8 cellular contexts compared by ENCODE assay signal in the genomic region with DNA sequence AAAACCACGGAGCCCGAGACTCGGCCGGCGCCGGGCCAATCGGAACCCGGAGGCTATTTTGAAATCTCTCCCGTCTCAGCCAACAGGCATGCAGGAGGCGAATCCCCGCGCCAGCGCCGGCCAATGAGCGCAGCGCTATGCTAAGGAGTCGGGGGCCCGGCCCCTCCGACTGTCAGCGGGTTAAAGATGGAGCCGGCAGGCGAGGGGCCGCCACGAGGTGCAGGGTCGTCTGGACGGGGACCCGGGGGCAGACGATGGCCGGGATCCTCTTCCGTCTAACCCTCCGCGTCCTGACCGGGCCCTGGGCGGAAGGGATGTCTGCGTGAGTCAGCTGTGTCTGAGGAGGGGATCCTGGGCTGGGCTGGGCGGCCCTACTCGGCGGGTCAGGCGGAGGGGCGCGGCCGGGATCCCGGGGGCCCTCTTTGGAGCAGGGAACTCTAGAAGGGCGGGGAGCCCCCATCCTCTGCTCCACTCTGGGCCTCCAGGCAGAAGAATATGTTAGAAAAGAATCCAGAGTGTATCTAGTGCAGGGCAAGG. TPM values are rescaled to one million over a fixed set of nuclear protein-coding genes. Genes with fewer than 3 reads are reported as not detected.
DNase-seq lines count a peak whose midpoint lies in the region; ATAC-seq and TF ChIP-seq lines count a peak whose summit lies in the region.

No MANE protein-coding gene starts in this region.

- H3K36me3 Mint-ChIP-seq in T-cell = peaks cover 7% of the 10 kb centered on the region

- no peaks in the 10 kb centered on the region for H3K27me3 ChIP-seq in adrenal gland
- no peaks in the 10 kb centered on the region for H3K27me3 ChIP-seq in right atrium auricular region
- peaks cover 0 to 3% (median 2%) of the 10 kb centered on the region in 3 donors for H3K27me3 ChIP-seq in psoas muscle (ENCODE audit: insufficient read depth in 3 of 3, low read length in 2 of 3)

- intact Hi-C loops in adrenal gland (cut with DNase I) (no loop called here), psoas muscle (cut with DNase I) (no loop called here)

- peak overlapping the region; percentile 95 for H3K4me3 ChIP-seq in GM12875 (ENCODE audit: low read depth, low read length)
- peak overlapping the region in 2 of 4 donors; percentile 23 to 79 for H3K4me3 ChIP-seq in adrenal gland
- peak overlapping the region; percentile 47 to 69 for H3K4me3 ChIP-seq in right atrium auricular region
- H3K4me3 ChIP-seq in psoas muscle = peak overlapping the region; percentile 66
- peak overlapping the region; percentile 35 for H3K4me3 ChIP-seq in urinary bladder (ENCODE audit: low read depth, low read length)

- peak overlapping the region; percentile 82 to 90 (median 83) for H3K4me3 Mint-ChIP-seq in T-cell

- H3K4me1 ChIP-seq in adrenal gland (replicated peaks in 1 of 2) (peaks cover 12 to 14% of the 10 kb centered on the region in 2 donors), right atrium auricular region (peaks cover 0 to 23% of the 10 kb centered on the region in 2 donors), psoas muscle (peaks cover 10% of the 10 kb centered on the region), urinary bladder (ENCODE audit: insufficient read depth) (no peaks in the 10 kb centered on the region)

- ATAC-seq in HG02588 (IDR thresholded peaks at IDR 0.05; ENCODE audit: unreplicated experiment) (peak; percentile 83), T-cell (replicated peaks in 1 of 4) (peak; percentile 98), psoas muscle (peak; percentile 87 to 97 (median 92))

- H3K27ac ChIP-seq in adrenal gland (no peak overlapping the region), right atrium auricular region (peak overlapping the region in 1 of 2 donors; percentile 42), psoas muscle (no peak overlapping the region), urinary bladder (ENCODE audit: low read depth) (no peak overlapping the region)

- POLR2A ChIA-PET in T-cell (lab: Charles Lee) = no interaction called here

- H3K36me3 ChIP-seq in adrenal gland (replicated peaks in 1 of 2) (no peaks in the 10 kb centered on the region), right atrium auricular region (no peaks in the 10 kb centered on the region), psoas muscle (ENCODE audit: insufficient read depth in 1 of 2, low read depth in 1 of 2) (no peaks in the 10 kb centered on the region), urinary bladder (ENCODE audit: insufficient read depth) (no peaks in the 10 kb centered on the region)

- no peak overlapping the region for H3K27ac Mint-ChIP-seq in T-cell

- CTCF ChIA-PET in T-cell (lab: Charles Lee) = interaction anchor here in 1 of 2 donors (1.0 kb wide), 1 partner anchor 23 kb away, joined by 6 read pairs; a partner anchor contains a TSS

- no peak for TF ChIP-seq POLR2A in adrenal gland (IDR thresholded peaks at IDR 0.05)

- TF ChIP-seq CTCF in GM12875 (IDR thresholded peaks at IDR 0.05; ENCODE audit: borderline replicate concordance, insufficient read depth, low read depth, low read length) (no peak), adrenal gland (IDR thresholded peaks at IDR 0.05) (no peak), right atrium auricular region (IDR thresholded peaks at IDR 0.05) (no peak), psoas muscle (IDR thresholded peaks at IDR 0.05) (no peak)

- no peaks in the 10 kb centered on the region for H3K27me3 Mint-ChIP-seq in T-cell

- H3K4me1 Mint-ChIP-seq in T-cell = peaks cover 24 to 28% (median 27%) of the 10 kb centered on the region in 3 donors

- no peaks in the 10 kb centered on the region for H3K9me3 Mint-ChIP-seq in T-cell

- peak; percentile 77 for DNase-seq in NCI-H1105 (lab: John Stamatoyannopoulos, UW)
- DNase-seq in T-cell = peak; percentile 60 to 86 (median 74)
- peak; percentile 85 to 95 (median 88) for DNase-seq in adrenal gland
- peak; percentile 95 for DNase-seq in right atrium auricular region (ENCODE audit: low spot score)
- DNase-seq in psoas muscle = peak; percentile 90

- no peaks in the 10 kb centered on the region for H3K9me3 ChIP-seq in adrenal gland (replicated peaks in 1 of 3)
- no peaks in the 10 kb centered on the region for H3K9me3 ChIP-seq in right atrium auricular region
- H3K9me3 ChIP-seq in psoas muscle = no peaks in the 10 kb centered on the region

- WGBS in adrenal gland, 4 donors = 0 to 1% (median 0%) methylated on average over 3 to 44 of the region's 44 CpGs
- 0 to 1% (median 0%) methylated on average over 41 to 44 of the region's 44 CpGs for WGBS in psoas muscle, 3 donors
- WGBS in urinary bladder = under 1% methylated on average over 44 of the region's 44 CpGs

RNA-seq across cellular contexts. Expression of a gene that starts 10.0 kb away (rescaled TPM):
- total RNA-seq in T-cell (10 to 100 TPM; 22.1 to 55.4 (median 50.2) TPM), adrenal gland (10 to 100 TPM; 14.0 to 83.9 (median 44.8) TPM), right atrium auricular region (10 to 100 TPM; 25.9 to 40.5 TPM), psoas muscle (10 to 100 TPM in 3 of 4 donors, 1 to 10 TPM in 1; 6.9 to 13.0 (median 11.6) TPM), urinary bladder (5.1 TPM)
- polyA plus RNA-seq in adrenal gland (10 to 100 TPM; 15.3 to 37.5 (median 19.1) TPM), psoas muscle (10 to 100 TPM; 16.8 to 53.5 (median 26.0) TPM), urinary bladder (58.0 TPM)

RNA-seq across cellular contexts. Expression of a gene that starts 13.7 kb away (rescaled TPM):
- total RNA-seq in T-cell (10 to 100 TPM; 72.0 to 82.5 (median 79.4) TPM), adrenal gland (10 to 100 TPM; 32.2 to 58.1 (median 42.4) TPM), right atrium auricular region (10 to 100 TPM; 20.2 to 25.4 TPM), psoas muscle (10 to 100 TPM; 19.3 to 31.6 (median 21.6) TPM), urinary bladder (26.8 TPM)
- polyA plus RNA-seq in adrenal gland (10 to 100 TPM; 33.6 to 65.6 (median 61.7) TPM), psoas muscle (10 to 100 TPM; 15.6 to 24.7 (median 17.4) TPM), urinary bladder (26.3 TPM)

RNA-seq across cellular contexts. Expression of a gene that starts 19.5 kb away (rescaled TPM):
- total RNA-seq in T-cell (under 1 TPM in 4 of 5 donors, not detected in 1; 0.16 to 0.79 (median 0.66) TPM), adrenal gland (under 1 TPM in 6 of 8 donors, not detected in 2; 0.19 to 0.50 (median 0.31) TPM), right atrium auricular region (not detected), psoas muscle (under 1 TPM; 0.13 to 0.24 (median 0.20) TPM), urinary bladder (0.53 TPM)
- polyA plus RNA-seq in adrenal gland (1 to 10 TPM in 1 of 3 donors, under 1 TPM in 1, not detected in 1; 0.77 to 1.9 TPM), psoas muscle (under 1 TPM; 0.07 to 0.32 (median 0.14) TPM), urinary bladder (0.37 TPM)

RNA-seq across cellular contexts. Expression of a gene that starts 22.3 kb away (rescaled TPM):
- 10 to 100 TPM; 28.3 to 69.2 (median 62.2) TPM for total RNA-seq in T-cell
- total RNA-seq in adrenal gland = 10 to 100 TPM in 7 of 8 donors, 1 to 10 TPM in 1; 8.9 to 33.6 (median 19.5) TPM
- 10 to 100 TPM in 2 of 3 donors, 1 to 10 TPM in 1; 2.5 to 36.2 (median 31.2) TPM for polyA plus RNA-seq in adrenal gland
- total RNA-seq in right atrium auricular region = 10 to 100 TPM; 15.2 to 20.5 TPM
- 1 to 10 TPM; 2.4 to 5.4 (median 3.3) TPM for total RNA-seq in psoas muscle
- 1 to 10 TPM; 3.6 to 5.8 (median 4.0) TPM for polyA plus RNA-seq in psoas muscle
- total RNA-seq in urinary bladder = 3.7 TPM
- polyA plus RNA-seq in urinary bladder = 26.4 TPM
